In genomic region chr3:169774186-169774585, GRCh38 we compare ENCODE assay signal across 8 cellular contexts. TPM values are rescaled to one million over a fixed set of nuclear protein-coding genes. Genes with fewer than 3 reads are reported as not detected.
A peak's percentile ranks its signal among the peaks of the same experiment; 100 is the strongest.
DNase-seq lines count a peak whose midpoint lies in the region; ATAC-seq and TF ChIP-seq lines count a peak whose summit lies in the region.

No MANE protein-coding gene starts in this region.

- H3K4me1 Mint-ChIP-seq in activated T-cell treated with anti-CD3 and anti-CD28 coated beads, Interleukin-2, amount 50 U/mL, for 72 hours (ENCODE audit: low read depth) = peaks cover 54% of the 10 kb centered on the region
- H3K4me1 Mint-ChIP-seq in activated naive CD8-positive, alpha-beta T cell treated with anti-CD3 and anti-CD28 coated beads for 36 hours = peaks cover 47% of the 10 kb centered on the region

- H3K4me1 ChIP-seq in tibial artery = peaks cover 0 to 29% (median 21%) of the 10 kb centered on the region in 4 donors

- no peak for TF ChIP-seq CTCF in tibial artery (IDR thresholded peaks at IDR 0.05)

- peak overlapping the region; percentile 100 for H3K27ac Mint-ChIP-seq in activated T-cell treated with anti-CD3 and anti-CD28 coated beads, Interleukin-2, amount 50 U/mL, for 72 hours
- H3K27ac Mint-ChIP-seq in activated naive CD8-positive, alpha-beta T cell treated with anti-CD3 and anti-CD28 coated beads for 36 hours = peak overlapping the region; percentile 99

- no peaks in the 10 kb centered on the region for H3K27me3 ChIP-seq in tibial artery

- ATAC-seq in activated T-cell treated with anti-CD3 and anti-CD28 coated beads, Interleukin-2, amount 50 U/mL, for 72 hours (replicated peaks in 1 of 2) = no peak
- ATAC-seq in HG02938 (IDR thresholded peaks at IDR 0.05; ENCODE audit: unreplicated experiment) = no peak

- H3K4me3 Mint-ChIP-seq in activated T-cell treated with anti-CD3 and anti-CD28 coated beads, Interleukin-2, amount 50 U/mL, for 72 hours = peak overlapping the region; percentile 97 to 98
- H3K4me3 Mint-ChIP-seq in activated naive CD8-positive, alpha-beta T cell treated with anti-CD3 and anti-CD28 coated beads for 36 hours = peak overlapping the region; percentile 99

- H3K27me3 Mint-ChIP-seq in activated T-cell treated with anti-CD3 and anti-CD28 coated beads, Interleukin-2, amount 50 U/mL, for 72 hours (ENCODE audit: low read depth) = no peaks in the 10 kb centered on the region
- peaks cover 9% of the 10 kb centered on the region for H3K27me3 Mint-ChIP-seq in activated naive CD8-positive, alpha-beta T cell treated with anti-CD3 and anti-CD28 coated beads for 36 hours

- H3K9me3 Mint-ChIP-seq in activated T-cell treated with anti-CD3 and anti-CD28 coated beads, Interleukin-2, amount 50 U/mL, for 72 hours = no peaks in the 10 kb centered on the region
- H3K9me3 Mint-ChIP-seq in activated naive CD8-positive, alpha-beta T cell treated with anti-CD3 and anti-CD28 coated beads for 36 hours = no peaks in the 10 kb centered on the region

- peak overlapping the region; percentile 61 to 90 for H3K4me3 ChIP-seq in tibial artery

- intact Hi-C loops in tibial artery (cut with DNase I; ENCODE audit: low total_unique reads) = no loop called here

- peak overlapping the region; percentile 93 to 96 for H3K27ac ChIP-seq in tibial artery

- H3K9me3 ChIP-seq in tibial artery = no peaks in the 10 kb centered on the region

- DNase-seq in activated T-cell treated with anti-CD3 and anti-CD28 coated beads, Interleukin-2, amount 50 U/mL, for 72 hours = no peak
- no peak for DNase-seq in activated T-cell treated with anti-CD3 and anti-CD28 coated beads, Interleukin-2, amount 50 U/mL, for 48 hours
- no peak for DNase-seq in activated naive CD8-positive, alpha-beta T cell treated with anti-CD3 and anti-CD28 coated beads for 36 hours
- DNase-seq in kidney tubule cell (ENCODE audit: low spot score) = peak; percentile 20
- DNase-seq in tibial artery = no peak
- no peak for DNase-seq in NCI-H446 (lab: John Stamatoyannopoulos, UW)
- no peak for DNase-seq in SIG-M5 (lab: John Stamatoyannopoulos, UW)

- H3K36me3 ChIP-seq in tibial artery = peaks cover 30 to 33% (median 31%) of the 10 kb centered on the region in 3 donors

- H3K36me3 Mint-ChIP-seq in activated T-cell treated with anti-CD3 and anti-CD28 coated beads, Interleukin-2, amount 50 U/mL, for 72 hours (ENCODE audit: insufficient read depth in 2 of 2) = peaks cover 9 to 29% of the 10 kb centered on the region in 2 donors
- H3K36me3 Mint-ChIP-seq in activated naive CD8-positive, alpha-beta T cell treated with anti-CD3 and anti-CD28 coated beads for 36 hours = peaks cover 32% of the 10 kb centered on the region

RNA-seq across cellular contexts. Expression of gene MYNN, which starts 1.0 kb away (rescaled TPM):
- total RNA-seq in activated T-cell treated with anti-CD3 and anti-CD28 coated beads, Interleukin-2, amount 50 U/mL, for 72 hours = 10 to 100 TPM; 15.1 to 16.2 TPM
- total RNA-seq in activated naive CD8-positive, alpha-beta T cell treated with anti-CD3 and anti-CD28 coated beads for 36 hours = 10 to 100 TPM; 17.3 to 18.7 TPM

RNA-seq across cellular contexts. Expression of gene ACTRT3, which starts 4.8 kb away (rescaled TPM):
- under 1 TPM; 0.26 to 0.46 TPM for total RNA-seq in activated T-cell treated with anti-CD3 and anti-CD28 coated beads, Interleukin-2, amount 50 U/mL, for 72 hours
- total RNA-seq in activated naive CD8-positive, alpha-beta T cell treated with anti-CD3 and anti-CD28 coated beads for 36 hours = 1 to 10 TPM; 1.2 to 1.7 TPM

RNA-seq across cellular contexts. Expression of gene TERC, which starts 9.3 kb away (rescaled TPM):
- 10 to 100 TPM in 1 of 2 donors, 1 to 10 TPM in 1; 5.6 to 23.0 TPM for total RNA-seq in activated T-cell treated with anti-CD3 and anti-CD28 coated beads, Interleukin-2, amount 50 U/mL, for 72 hours
- total RNA-seq in activated naive CD8-positive, alpha-beta T cell treated with anti-CD3 and anti-CD28 coated beads for 36 hours = 10 to 100 TPM; 16.0 to 20.0 TPM

RNA-seq across cellular contexts. Expression of gene LRRIQ4, which starts 38.5 kb away (rescaled TPM):
- total RNA-seq in activated T-cell treated with anti-CD3 and anti-CD28 coated beads, Interleukin-2, amount 50 U/mL, for 72 hours = under 1 TPM in 1 of 2 donors, not detected in 1; 0.22 TPM
- total RNA-seq in activated naive CD8-positive, alpha-beta T cell treated with anti-CD3 and anti-CD28 coated beads for 36 hours = under 1 TPM; 0.18 to 0.49 TPM

RNA-seq across cellular contexts. Expression of gene LRRC34, which starts 38.5 kb away (rescaled TPM):
- total RNA-seq in activated T-cell treated with anti-CD3 and anti-CD28 coated beads, Interleukin-2, amount 50 U/mL, for 72 hours = 1 to 10 TPM; 4.5 to 6.3 TPM
- total RNA-seq in activated naive CD8-positive, alpha-beta T cell treated with anti-CD3 and anti-CD28 coated beads for 36 hours = 1 to 10 TPM; 4.0 to 4.4 TPM
